Comparison of ENCODE assay signal across 8 cellular contexts in genomic region chr2:184599054-184599874, GRCh38. TPM values are rescaled to one million over a fixed set of nuclear protein-coding genes. Genes with fewer than 3 reads are reported as not detected.
DNase-seq lines count a peak whose midpoint lies in the region; ATAC-seq and TF ChIP-seq lines count a peak whose summit lies in the region.

No MANE protein-coding gene starts in this region.

- peak overlapping the region; percentile 32; the same call in 1 of the 2 replicates for H3K4me3 ChIP-seq in HFF-Myc (replicated peaks; ENCODE audit: low read depth, low read length)
- H3K4me3 ChIP-seq in fibroblast of villous mesenchyme (ENCODE audit: low read depth, low read length) = peak overlapping the region; percentile 59

- no peak for TF ChIP-seq CTCF in HFF-Myc (IDR thresholded peaks at IDR 0.05; ENCODE audit: low read depth, low read length, missing control alignments)
- TF ChIP-seq CTCF in fibroblast of villous mesenchyme (IDR thresholded peaks at IDR 0.05; ENCODE audit: insufficient read depth, low read depth, low read length) = no peak

- H3K4me3 Mint-ChIP-seq in T-helper 17 cell = peak overlapping the region; percentile 53

- H3K27ac Mint-ChIP-seq in T-helper 17 cell = no peak overlapping the region

- H3K9me3 ChIP-seq in T-helper 17 cell (ENCODE audit: control insufficient read depth, low read length, poor library complexity, severe bottlenecking) = no peaks in the 10 kb centered on the region

- DNase-seq in DMS 273 (lab: John Stamatoyannopoulos, UW; ENCODE audit: unreplicated experiment) = peak; percentile 77
- DNase-seq in HFF-Myc (ENCODE audit: extremely low read depth, low read depth) = no peak
- DNase-seq in T-helper 17 cell = no peak
- DNase-seq in fibroblast of villous mesenchyme (ENCODE audit: low read depth) = peak; percentile 8
- peak; percentile 11 for DNase-seq in putamen (ENCODE audit: low spot score)
- no peak for DNase-seq in activated effector memory CD4-positive, alpha-beta T cell treated with Interleukin-2 at 50 U/mL for 16 hours

- H3K4me1 Mint-ChIP-seq in T-helper 17 cell = peaks cover 6% of the 10 kb centered on the region

- H3K27me3 Mint-ChIP-seq in T-helper 17 cell = peaks cover 32% of the 10 kb centered on the region

- peak; percentile 17 for ATAC-seq in T-helper 17 cell
- ATAC-seq in HG03196 (IDR thresholded peaks at IDR 0.05; ENCODE audit: unreplicated experiment) = no peak
- no peak for ATAC-seq in HG03342 (IDR thresholded peaks at IDR 0.05; ENCODE audit: unreplicated experiment)

- H3K36me3 Mint-ChIP-seq in T-helper 17 cell (ENCODE audit: low read depth) = no peaks in the 10 kb centered on the region

RNA-seq across cellular contexts. Expression of gene ZNF804A, which starts 0.9 kb away (rescaled TPM):
- total RNA-seq in T-helper 17 cell (not detected), fibroblast of villous mesenchyme (5.8 and 10.8 TPM in 2 replicates)

Comparison
In these comparisons a context has a peak if more than half of its experiments do, and no peak if none do; other contexts are left out.
1. DNase-seq: peak in DMS 273 (single experiment), fibroblast of villous mesenchyme (single experiment) and putamen (single experiment); none in HFF-Myc (single experiment), T-helper 17 cell (0 of 3) and activated effector memory CD4-positive, alpha-beta T cell treated with Interleukin-2 at 50 U/mL for 16 hours (single experiment).